Comparison of ENCODE assay signal across 14 cellular contexts in the genomic region with DNA sequence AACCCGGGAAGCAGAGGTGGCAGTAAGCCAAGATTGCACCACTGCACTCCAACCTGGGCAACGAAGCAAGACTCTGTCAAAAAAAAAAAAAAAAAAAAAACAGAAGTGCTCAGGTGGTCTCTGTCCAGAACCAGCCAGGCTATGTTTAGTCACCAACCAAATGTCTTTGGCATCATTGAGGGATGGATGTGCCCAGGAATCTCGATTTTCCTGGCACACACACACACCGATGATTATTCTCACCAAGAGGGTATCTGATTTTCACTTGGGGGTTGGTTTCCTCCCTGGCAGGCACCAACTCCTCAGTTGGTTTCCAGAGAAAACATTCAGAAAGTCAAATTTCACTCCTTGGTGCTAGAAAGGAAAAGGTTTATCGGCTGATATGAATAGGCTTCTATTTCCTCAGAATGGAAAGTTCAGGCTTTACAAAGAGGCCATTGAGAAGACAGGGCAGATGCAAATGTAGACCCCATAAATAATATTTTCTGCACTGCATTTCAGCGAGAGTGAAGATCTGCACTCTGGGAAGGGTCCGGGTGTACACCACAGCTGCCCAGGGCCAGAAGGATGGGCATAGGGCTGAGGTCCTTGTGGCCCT.
"Had no signal": no experiment of that assay in that cellular context is flagged by ENCODE, and none has a peak within 500 bp of the region (broad histone marks: within the 10 kb centered on the region; RNA-seq: fewer than 3 reads in every experiment).

No MANE protein-coding gene starts in this region.

- H3K27me3 ChIP-seq: adrenal gland, gastrocnemius medialis, heart left ventricle, pancreas, transverse colon, uterus had no signal

- H3K36me3 Mint-ChIP-seq: activated naive CD4-positive, alpha-beta T cell treated with anti-CD3 and anti-CD28 coated beads, Interleukin-2, amount 50 U/mL, for 72 hours; naive thymus-derived CD8-positive, alpha-beta T cell had no signal

- H3K9me3 Mint-ChIP-seq: activated naive CD4-positive, alpha-beta T cell treated with anti-CD3 and anti-CD28 coated beads, Interleukin-2, amount 50 U/mL, for 72 hours; naive thymus-derived CD8-positive, alpha-beta T cell had no signal

- DNase-seq: activated CD4-positive, alpha-beta T cell treated with anti-CD3 and anti-CD28 coated beads, Interleukin-2, amount 50 U/mL, for 4 hours; activated gamma-delta T cell treated with Interleukin-2 at 50 U/mL for 16 hours; adrenal gland; gastrocnemius medialis; heart left ventricle; mesenchymal stem cell; naive thymus-derived CD8-positive, alpha-beta T cell; pancreas; stimulated activated CD4-positive, alpha-beta T cell treated with anti-CD3 and anti-CD28 coated beads, Interleukin-12 subunit alpha, Interleukin-12 subunit beta, amount 100 ng/mL, for 4 hours; stimulated activated CD4-positive, alpha-beta T cell treated with anti-CD3 and anti-CD28 coated beads, Interleukin-2, amount 100 ng/mL, for 24 hours; stimulated activated naive CD4-positive, alpha-beta T cell treated with Interleukin-2 at 50 U/mL for 16 hours; transverse colon; uterus had no signal

- H3K4me3 Mint-ChIP-seq: naive thymus-derived CD8-positive, alpha-beta T cell had no signal

- H3K36me3 ChIP-seq: uterus had no signal

- H3K4me1 Mint-ChIP-seq: naive thymus-derived CD8-positive, alpha-beta T cell had no signal

- H3K4me3 ChIP-seq: adrenal gland, gastrocnemius medialis, heart left ventricle, pancreas, transverse colon, uterus had no signal

- H3K9me3 ChIP-seq: adrenal gland, gastrocnemius medialis, heart left ventricle, pancreas, transverse colon, uterus had no signal

- H3K27ac Mint-ChIP-seq: activated naive CD4-positive, alpha-beta T cell treated with anti-CD3 and anti-CD28 coated beads, Interleukin-2, amount 50 U/mL, for 72 hours; naive thymus-derived CD8-positive, alpha-beta T cell had no signal

- H3K27ac ChIP-seq: adrenal gland, heart left ventricle, pancreas, transverse colon, uterus had no signal

- H3K4me1 ChIP-seq: transverse colon, uterus had no signal
